ENCODE assay signal across 8 cellular contexts in the genomic region with DNA sequence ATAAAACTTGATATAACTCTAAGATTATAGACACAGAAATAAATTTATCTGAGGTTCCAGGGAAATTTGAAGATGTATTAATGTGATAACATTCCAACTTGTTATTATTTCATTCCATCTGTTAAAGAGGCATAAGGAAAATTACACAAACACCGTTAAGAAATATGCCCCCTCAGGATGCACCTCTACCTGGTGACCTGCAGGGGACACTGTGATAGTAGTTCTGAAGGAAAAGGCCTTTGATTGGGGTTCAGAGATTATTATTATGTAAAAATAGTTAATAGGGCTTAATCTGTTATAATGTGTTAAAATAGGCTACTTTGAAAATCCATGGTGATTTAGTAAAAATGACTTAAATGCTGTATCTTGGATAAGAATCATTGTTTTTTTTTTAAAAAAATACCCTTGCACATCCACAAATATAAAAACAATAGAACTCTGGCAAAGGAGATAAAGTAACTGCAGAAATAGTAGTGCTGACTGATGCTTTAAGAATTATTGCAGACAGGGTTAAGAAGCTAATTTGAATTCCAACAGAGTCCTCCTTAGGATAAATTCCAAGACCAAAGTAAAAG. TPM values are rescaled to one million over a fixed set of nuclear protein-coding genes. Genes with fewer than 3 reads are reported as not detected.
A peak's percentile ranks its signal among the peaks of the same experiment; 100 is the strongest.
DNase-seq lines count a peak whose midpoint lies in the region; ATAC-seq and TF ChIP-seq lines count a peak whose summit lies in the region.

No MANE protein-coding gene starts in this region.

- no peak overlapping the region for H3K4me3 ChIP-seq in left ventricle myocardium inferior
- no peak overlapping the region for H3K4me3 ChIP-seq in HAP-1
- no peak overlapping the region for H3K4me3 ChIP-seq in NB4 (ENCODE audit: low read depth, low read length)
- no peak overlapping the region for H3K4me3 ChIP-seq in colonic mucosa

- H3K9me3 Mint-ChIP-seq in neural crest cell, result no peaks in the 10 kb centered on the region

- DNase-seq in left ventricle myocardium inferior (no peak), Right ventricle myocardium superior (no peak), HAP-1 (ENCODE audit: low spot score in 2 of 2) (peak; percentile 57 to 80), NB4 (ENCODE audit: low read depth) (peak; percentile 53), colonic mucosa (no peak), neural crest cell (ENCODE audit: low read depth, low spot score) (no peak), amygdala (lab: John Stamatoyannopoulos, UW) (no peak), NOMO-1 treated with dmso at 0.1 percent for 144 hours (lab: John Stamatoyannopoulos, UW; ENCODE audit: unreplicated experiment) (no peak)

- TF ChIP-seq CTCF in left ventricle myocardium inferior (IDR thresholded peaks at IDR 0.05; ENCODE audit: borderline replicate concordance) (peak; percentile 71), NB4 (IDR thresholded peaks at IDR 0.05; ENCODE audit: low read depth, low read length) (peak; percentile 78), colonic mucosa (IDR thresholded peaks at IDR 0.05) (peak; percentile 66), neural crest cell (conservative IDR thresholded peaks at IDR 0.05) (peak; percentile 81)

- no peaks in the 10 kb centered on the region for H3K9me3 ChIP-seq in left ventricle myocardium inferior (replicated peaks)
- no peaks in the 10 kb centered on the region for H3K9me3 ChIP-seq in HAP-1
- H3K9me3 ChIP-seq in colonic mucosa, result no peaks in the 10 kb centered on the region

- in situ Hi-C loops in HAP-1 (cut with MboI; ENCODE audit: low sequenced_read_pairs), result no loop called here

- ATAC-seq in Right ventricle myocardium superior (ENCODE audit: poor library complexity), result no peak

- no peaks in the 10 kb centered on the region for H3K4me1 Mint-ChIP-seq in neural crest cell

- no peak overlapping the region for H3K4me3 Mint-ChIP-seq in neural crest cell

- no peak for TF ChIP-seq POLR2A in NB4 (IDR thresholded peaks at IDR 0.05; ENCODE audit: extremely low read depth, insufficient read length)

- H3K27me3 ChIP-seq in left ventricle myocardium inferior (ENCODE audit: low read depth) (no peaks in the 10 kb centered on the region), HAP-1 (ENCODE audit: low read depth) (no peaks in the 10 kb centered on the region), colonic mucosa (no peaks in the 10 kb centered on the region)

- intact Hi-C loops in left ventricle myocardium inferior (cut with micrococcal nuclease) (no loop called here), Right ventricle myocardium superior (cut with DNase I) (no loop called here), colonic mucosa (cut with DNase I) (no loop called here)

- H3K27ac ChIP-seq in left ventricle myocardium inferior (replicated peaks) (no peak overlapping the region), colonic mucosa (no peak overlapping the region)

- no peaks in the 10 kb centered on the region for H3K36me3 Mint-ChIP-seq in neural crest cell (ENCODE audit: low read depth)

- H3K4me1 ChIP-seq in left ventricle myocardium inferior (peaks cover under 1% of the 10 kb centered on the region), HAP-1 (peaks cover 23% of the 10 kb centered on the region), colonic mucosa (no peaks in the 10 kb centered on the region)

- no peak overlapping the region for H3K9ac ChIP-seq in colonic mucosa (ENCODE audit: low read depth in 2 of 2, low read length in 2 of 2)

- H3K36me3 ChIP-seq in left ventricle myocardium inferior, result no peaks in the 10 kb centered on the region
- no peaks in the 10 kb centered on the region for H3K36me3 ChIP-seq in HAP-1 (replicated peaks)
- no peaks in the 10 kb centered on the region for H3K36me3 ChIP-seq in colonic mucosa

- H3K27ac Mint-ChIP-seq in neural crest cell (ENCODE audit: unreplicated experiment), result no peak overlapping the region

- no peaks in the 10 kb centered on the region for H3K27me3 Mint-ChIP-seq in neural crest cell (ENCODE audit: low read depth)

RNA-seq across cellular contexts. Expression of gene ABRAXAS1, which starts 6.1 kb away (rescaled TPM):
- total RNA-seq in left ventricle myocardium inferior, result 5.6 TPM
- 5.9 TPM for total RNA-seq in Right ventricle myocardium superior
- 1 to 10 TPM; 7.0 to 8.3 TPM for total RNA-seq in colonic mucosa
- 25.9 and 30.9 TPM in 2 replicates for total RNA-seq in neural crest cell

RNA-seq across cellular contexts. Expression of gene MRPS18C, which starts 35.1 kb away (rescaled TPM):
- total RNA-seq in left ventricle myocardium inferior (65.7 TPM), Right ventricle myocardium superior (68.7 TPM), colonic mucosa (10 to 100 TPM; 38.2 to 57.6 TPM), neural crest cell (49.3 and 56.8 TPM in 2 replicates)

RNA-seq across cellular contexts. Expression of gene HELQ, which starts 35.3 kb away (rescaled TPM):
- 14.0 TPM for total RNA-seq in left ventricle myocardium inferior
- 13.8 TPM for total RNA-seq in Right ventricle myocardium superior
- total RNA-seq in colonic mucosa, result 10 to 100 TPM; 11.0 to 11.7 TPM
- total RNA-seq in neural crest cell, result 14.0 and 15.7 TPM in 2 replicates

RNA-seq across cellular contexts. Expression of gene GPAT3, which starts 44.9 kb away (rescaled TPM):
- total RNA-seq in left ventricle myocardium inferior, result 44.2 TPM
- total RNA-seq in Right ventricle myocardium superior, result 39.6 TPM
- total RNA-seq in colonic mucosa, result 10 to 100 TPM; 23.5 to 24.3 TPM
- total RNA-seq in neural crest cell, result not detected in 2 replicates

Comparison
In these comparisons a context has a peak if more than half of its experiments do, and no peak if none do; other contexts are left out.
1. DNase-seq: peak in HAP-1 (2 of 2) and NB4 (single experiment); none in left ventricle myocardium inferior (single experiment), Right ventricle myocardium superior (single experiment), colonic mucosa (single experiment), neural crest cell (single experiment), amygdala (0 of 56) and NOMO-1 treated with dmso at 0.1 percent for 144 hours (single experiment).
2. Peak in every context shown above with its lines, with median percentiles within 50 percentile points of each other: CTCF ChIP-seq.